In genomic region chr1:185843297-185843869, GRCh38 we compare ENCODE assay signal across 19 cellular contexts.
A peak's percentile ranks its signal among the peaks of the same experiment; 100 is the strongest.
DNase-seq lines count a peak whose midpoint lies in the region; ATAC-seq and TF ChIP-seq lines count a peak whose summit lies in the region.
"Had no signal": no experiment of that assay in that cellular context is flagged by ENCODE, and none has a peak within 500 bp of the region (broad histone marks: within the 10 kb centered on the region; RNA-seq: fewer than 3 reads in every experiment).

No MANE protein-coding gene starts in this region.

- H3K18ac ChIP-seq in H9 (ENCODE audit: insufficient read length, low read depth, low read length): no peak overlapping the region

- H4K20me1 ChIP-seq in H9 (ENCODE audit: control insufficient read depth, insufficient read depth, insufficient read length): no peaks in the 10 kb centered on the region

- CTCF ChIA-PET in A673 (lab: Charles Lee): no interaction called here
- CTCF ChIA-PET in WTC11 (lab: Charles Lee): interaction anchor here (1.0 to 1.6 kb wide), 3 partner anchors 30 to 162 kb away, joined by 3 to 4 read pairs (median 3); no protein-coding TSS in a partner anchor

- peak; percentile 82 for ATAC-seq in WTC11
- ATAC-seq: PC-3 had no signal

- H3K23ac ChIP-seq in H9 (ENCODE audit: insufficient read length, low read depth, low read length): no peak overlapping the region

- H3T11ph ChIP-seq in H9 (ENCODE audit: low read length): no peak overlapping the region

- H3K56ac ChIP-seq in H9 (ENCODE audit: insufficient read length, low read depth, low read length): no peak overlapping the region

- H2AK5ac ChIP-seq in H9 (ENCODE audit: insufficient read length, low read length): no peak overlapping the region

- H3K79me1 ChIP-seq in H9 (ENCODE audit: insufficient read depth, low read depth, low read length, poor library complexity, severe bottlenecking): no peaks in the 10 kb centered on the region

- no peaks in the 10 kb centered on the region for H3K23me2 ChIP-seq in H9 (ENCODE audit: insufficient read length, low read depth, low read length, poor library complexity, severe bottlenecking)

- no peaks in the 10 kb centered on the region for H3K27me3 Mint-ChIP-seq in H9 (ENCODE audit: low read depth)
- H3K27me3 Mint-ChIP-seq in WTC11 (ENCODE audit: low read depth): no peaks in the 10 kb centered on the region

- H3K79me2 ChIP-seq in H9 (ENCODE audit: insufficient read depth, low read length): no peaks in the 10 kb centered on the region

- BruUV-seq in A673 (replicated peaks; lab: Mats Ljungman, UMichigan): no TSS peak

- POLR2A ChIA-PET in A673 (lab: Charles Lee; ENCODE audit: low non-redundant PET): interaction anchor here (0.8 kb wide), 1 partner anchor 393 kb away, joined by 3 read pairs; no protein-coding TSS in a partner anchor
- POLR2A ChIA-PET in WTC11 (lab: Charles Lee): no interaction called here

- H3K4ac ChIP-seq in H9 (ENCODE audit: low read depth, low read length): no peak overlapping the region

- no peak for TF ChIP-seq CTCF in A673 (conservative IDR thresholded peaks at IDR 0.05; ENCODE audit: low read depth, low read length)
- no peak for TF ChIP-seq CTCF in H9 (conservative IDR thresholded peaks at IDR 0.05)
- TF ChIP-seq CTCF in WTC11 (IDR thresholded peaks at IDR 0.05): no peak
- no peak for TF ChIP-seq CTCF in esophagus muscularis mucosa (IDR thresholded peaks at IDR 0.05)

- no peaks in the 10 kb centered on the region for H3K9me3 Mint-ChIP-seq in H9
- H3K9me3 Mint-ChIP-seq in WTC11: no peaks in the 10 kb centered on the region; the same call in 1 of the 2 replicates

- no peak overlapping the region for H4K5ac ChIP-seq in H9 (ENCODE audit: insufficient read length, low read depth, low read length)

- H3K36me3 ChIP-seq in A673 (ENCODE audit: insufficient read depth, low read length, poor library complexity, severe bottlenecking): peaks cover 34% of the 10 kb centered on the region
- no peaks in the 10 kb centered on the region for H3K36me3 ChIP-seq in iPS-20b (ENCODE audit: insufficient read depth, low read depth, low read length)
- H3K36me3 ChIP-seq in esophagus muscularis mucosa: peaks cover 0 to 6% (median 0%) of the 10 kb centered on the region in 4 donors
- H3K36me3 ChIP-seq: MG63, SJCRH30 had no signal

- no peak for TF ChIP-seq POLR2A in esophagus muscularis mucosa (IDR thresholded peaks at IDR 0.05; ENCODE audit: low read depth)

- H3K27ac Mint-ChIP-seq in H9: peak overlapping the region; percentile 18 to 63 (median 27); a peak in 6 of 7 replicates
- peak overlapping the region; percentile 83 for H3K27ac Mint-ChIP-seq in WTC11

- H3K27me3 ChIP-seq in A673 (replicated peaks; ENCODE audit: insufficient read depth, low read depth, low read length, poor library complexity): no peaks in the 10 kb centered on the region
- no peaks in the 10 kb centered on the region for H3K27me3 ChIP-seq in H9 (ENCODE audit: insufficient read depth, low read length)
- H3K27me3 ChIP-seq in iPS-20b (ENCODE audit: insufficient read depth, low read length): no peaks in the 10 kb centered on the region
- H3K27me3 ChIP-seq in esophagus muscularis mucosa: no peaks in the 10 kb centered on the region
- H3K27me3 ChIP-seq: MG63, SJCRH30 had no signal

- no peak overlapping the region for H2BK120ac ChIP-seq in H9 (ENCODE audit: low read depth, low read length, poor library complexity, severe bottlenecking)

- no peak overlapping the region for H2BK15ac ChIP-seq in H9 (ENCODE audit: low read depth, low read length)

- H3K4me1 ChIP-seq in A673 (ENCODE audit: insufficient read depth, low read length, poor library complexity, severe bottlenecking): peaks cover 68% of the 10 kb centered on the region
- H3K4me1 ChIP-seq in H9 (ENCODE audit: insufficient read depth, low read length): no peaks in the 10 kb centered on the region; the same call in 1 of the 2 replicates
- peaks cover 17% of the 10 kb centered on the region for H3K4me1 ChIP-seq in iPS-20b (ENCODE audit: insufficient read depth, low read length)
- peaks cover 4 to 16% (median 15%) of the 10 kb centered on the region in 4 donors for H3K4me1 ChIP-seq in esophagus muscularis mucosa

- no peak overlapping the region for H2BK12ac ChIP-seq in H9 (ENCODE audit: insufficient read length, low read depth, low read length)

- no peak overlapping the region for H3K4me3 ChIP-seq in A673 (ENCODE audit: low read depth, low read length, poor library complexity, severe bottlenecking)
- H3K4me3 ChIP-seq in iPS-20b (ENCODE audit: low read length): peak overlapping the region; percentile 20; the same call in 1 of the 2 replicates
- H3K4me3 ChIP-seq in esophagus muscularis mucosa: no peak overlapping the region
- H3K4me3 ChIP-seq: MG63, SJCRH30 had no signal

- peak overlapping the region in 1 of 2 experiments; percentile 30; a peak in 1 of 5 replicates for H3K4me3 Mint-ChIP-seq in H9
- H3K4me3 Mint-ChIP-seq in WTC11: peak overlapping the region; percentile 29

- no peaks in the 10 kb centered on the region for H3K9me3 ChIP-seq in A673 (ENCODE audit: low read depth, low read length, poor library complexity, severe bottlenecking)
- H3K9me3 ChIP-seq in H9 (ENCODE audit: control insufficient read depth, low read depth, low read length): no peaks in the 10 kb centered on the region
- H3K9me3 ChIP-seq in iPS-20b (ENCODE audit: insufficient read depth, low read depth, low read length): no peaks in the 10 kb centered on the region
- no peaks in the 10 kb centered on the region for H3K9me3 ChIP-seq in esophagus muscularis mucosa
- H3K9me3 ChIP-seq: MG63, SJCRH30 had no signal

- H4K8ac ChIP-seq in H9 (replicated peaks; ENCODE audit: insufficient read length, low read depth, low read length): no peak overlapping the region

- H2BK5ac ChIP-seq in H9 (ENCODE audit: insufficient read length, low read length): no peak overlapping the region

- H3K27ac ChIP-seq in A673 (ENCODE audit: low read depth, low read length, poor library complexity, severe bottlenecking): peak overlapping the region; percentile 24
- H3K27ac ChIP-seq in H9 (ENCODE audit: insufficient read length, low read depth, low read length): peak overlapping the region; percentile 45
- no peak overlapping the region for H3K27ac ChIP-seq in iPS-20b (ENCODE audit: low read length)
- H3K27ac ChIP-seq in esophagus muscularis mucosa (replicated peaks in 1 of 4): peak overlapping the region in 1 of 4 donors; percentile 6
- H3K27ac ChIP-seq: SJCRH30 had no signal

- no peak overlapping the region for H4K91ac ChIP-seq in H9 (ENCODE audit: insufficient read length, low read depth, low read length)

- WGBS in H9 (ENCODE audit: extremely low coverage, insufficient read length, low lambda C conversion rate): no CpG with 5 or more reads among the region's 3 CpGs
- 65% methylated on average over 3 of the region's 3 CpGs for WGBS in esophagus muscularis mucosa

- intact Hi-C loops in A673 (cut with micrococcal nuclease; ENCODE audit: unreplicated experiment) (no loop called here), esophagus muscularis mucosa (cut with DNase I) (no loop called here)

- no peak overlapping the region for H3K9ac ChIP-seq in H9 (ENCODE audit: extremely low read depth, insufficient read length, low read length)
- no peak overlapping the region for H3K9ac ChIP-seq in iPS-20b (ENCODE audit: low read depth, low read length)

- peaks cover 17 to 19% of the 10 kb centered on the region in 2 experiments for H3K4me1 Mint-ChIP-seq in H9
- peaks cover 48% of the 10 kb centered on the region for H3K4me1 Mint-ChIP-seq in WTC11

- no peak overlapping the region for H2AFZ ChIP-seq in H9 (ENCODE audit: low read length)

- TF ChIP-seq EP300 in esophagus muscularis mucosa (IDR thresholded peaks at IDR 0.05): no peak

- no peak overlapping the region for H3K14ac ChIP-seq in H9 (ENCODE audit: insufficient read depth, low read length)

- H3K4me2 ChIP-seq in H9 (ENCODE audit: insufficient read depth, insufficient read length, low read length): peak overlapping the region; percentile 51

- no peaks in the 10 kb centered on the region for H3K36me3 Mint-ChIP-seq in H9 (ENCODE audit: insufficient read depth in 1 of 3, low read depth in 3 of 3)
- no peaks in the 10 kb centered on the region for H3K36me3 Mint-ChIP-seq in WTC11

- peak; percentile 70 for DNase-seq in A673 (ENCODE audit: low spot score)
- no peak for DNase-seq in H9
- no peak for DNase-seq in WTC11 (ENCODE audit: low spot score)
- DNase-seq in esophagus muscularis mucosa (ENCODE audit: extremely low spot score): no peak
- no peak for DNase-seq in DMS114 treated with DMSO at 0.1 percent for 48 hours (lab: John Stamatoyannopoulos, UW; ENCODE audit: unreplicated experiment)
- no peak for DNase-seq in globus pallidus (ENCODE audit: low spot score)
- DNase-seq: C1 segment of cervical spinal cord, GDM1, GOT3, IMR-90, Karpas-422, MG63, NCI-H1092, NCI-H1694, NCI-H2107, NCI-H345, PC-3, SJCRH30 had no signal

- H2BK20ac ChIP-seq in H9 (ENCODE audit: low read depth, low read length, poor library complexity, severe bottlenecking): peak overlapping the region; percentile 75

TF ChIP-seq in WTC11, 78 proteins besides CTCF, POLR2A, EP300 and RAD21:
- TF ChIP-seq ZNF425 (CRISPR knock-in tag; conservative IDR thresholded peaks at IDR 0.05) (no peak), ETV6 (CRISPR knock-in tag; IDR thresholded peaks at IDR 0.05) (peak; percentile 30; the same call in 1 of the 2 replicates)
